In the genomic region with DNA sequence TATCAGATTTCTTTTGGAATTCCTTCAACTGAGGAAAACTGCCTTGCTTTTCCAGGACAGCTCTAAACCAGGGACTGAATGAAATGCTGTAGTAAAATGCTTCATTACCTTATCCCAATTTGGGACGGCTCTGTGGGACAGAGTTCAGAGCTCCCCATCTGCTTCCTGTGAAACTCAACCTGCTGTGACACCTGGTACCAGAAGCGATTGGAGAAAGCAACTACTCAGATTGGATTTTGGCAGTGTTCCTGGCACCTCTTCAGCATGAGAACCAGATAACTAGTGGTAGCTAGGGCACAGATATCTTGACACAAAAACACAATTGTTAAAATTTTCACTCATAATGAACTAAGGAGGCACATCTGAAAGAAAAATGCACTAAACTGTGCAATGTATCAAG, we compare ENCODE assay signal across 19 cellular contexts.
DNase-seq lines count a peak whose midpoint lies in the region; ATAC-seq and TF ChIP-seq lines count a peak whose summit lies in the region.
"Had no signal": no experiment of that assay in that cellular context is flagged by ENCODE, and none has a peak within 500 bp of the region (broad histone marks: within the 10 kb centered on the region; RNA-seq: fewer than 3 reads in every experiment).

No MANE protein-coding gene starts in this region.

- H3F3A ChIP-seq in GM23338 (replicated peaks; ENCODE audit: low read depth), result no peaks in the 10 kb centered on the region

- no peak overlapping the region for H2BK15ac ChIP-seq in mesendoderm (replicated peaks; ENCODE audit: low read depth)

- H2BK120ac ChIP-seq in mesendoderm (ENCODE audit: low read depth, low read length), result no peak overlapping the region

- H3K4me3 ChIP-seq in GM23338 (no peak overlapping the region), mesendoderm (ENCODE audit: low read length) (no peak overlapping the region)

- ATAC-seq in GM23338, result no peak

- H3K4me1 ChIP-seq in GM23338 (ENCODE audit: insufficient read depth) (no peaks in the 10 kb centered on the region), mesendoderm (ENCODE audit: control insufficient read depth, low read depth, low read length) (no peaks in the 10 kb centered on the region)
- H3K4me1 ChIP-seq: Caco-2 had no signal

- H2BK5ac ChIP-seq in mesendoderm (ENCODE audit: low read length), result no peak overlapping the region

- no peaks in the 10 kb centered on the region for H3K4me1 Mint-ChIP-seq in GM23338
- H3K4me1 Mint-ChIP-seq in glutamatergic neuron (ENCODE audit: low read depth, unreplicated experiment), result peaks cover 2% of the 10 kb centered on the region
- H3K4me1 Mint-ChIP-seq: IgD-negative memory B cell had no signal

- TF ChIP-seq CTCF in GM23338 (conservative IDR thresholded peaks at IDR 0.05; ENCODE audit: low read depth in 2 of 2) (no peak), glutamatergic neuron (IDR thresholded peaks at IDR 0.05; ENCODE audit: partially characterized antibody, unreplicated experiment) (no peak)

- no peaks in the 10 kb centered on the region for H3K27me3 ChIP-seq in GM23338 (ENCODE audit: insufficient read depth)
- H3K27me3 ChIP-seq in mesendoderm (ENCODE audit: insufficient read depth, low read length, poor library complexity), result no peaks in the 10 kb centered on the region

- no peak overlapping the region for H3K18ac ChIP-seq in mesendoderm (ENCODE audit: low read length)

- no peaks in the 10 kb centered on the region for H3K36me3 ChIP-seq in GM23338 (ENCODE audit: insufficient read depth)
- no peaks in the 10 kb centered on the region for H3K36me3 ChIP-seq in mesendoderm (ENCODE audit: control insufficient read depth, insufficient read depth, low read length)

- no peak overlapping the region for H3K4me2 ChIP-seq in GM23338
- H3K4me2 ChIP-seq in mesendoderm (ENCODE audit: low read length), result no peak overlapping the region

- H3K27ac ChIP-seq in GM23338 (ENCODE audit: low read depth) (no peak overlapping the region), mesendoderm (ENCODE audit: low read depth, low read length) (no peak overlapping the region)
- H3K27ac ChIP-seq: C4-2B, HL-60 had no signal

- no peak overlapping the region for H3K56ac ChIP-seq in mesendoderm (ENCODE audit: low read length)

- no peak overlapping the region for H3K4ac ChIP-seq in mesendoderm (ENCODE audit: low read depth, low read length)

- H2AFZ ChIP-seq in GM23338, result peak overlapping the region; percentile 84

- H3K9me2 ChIP-seq in GM23338 (ENCODE audit: insufficient read depth), result peaks cover 8% of the 10 kb centered on the region; the same call in 1 of the 2 replicates

- H2AK5ac ChIP-seq in mesendoderm (ENCODE audit: low read length), result no peak overlapping the region

- DNase-seq in GM23338 (ENCODE audit: low spot score), result no peak
- peak; percentile 90 for DNase-seq in NCI-H1694 (lab: John Stamatoyannopoulos, UW)
- DNase-seq in NCI-H446 treated with DMSO at 0.1 percent for 48 hours (lab: John Stamatoyannopoulos, UW), result peak; percentile 82
- DNase-seq in mesendoderm, result peak; percentile 9
- no peak for DNase-seq in glutamatergic neuron
- DNase-seq in activated T-cell treated with anti-CD3 and anti-CD28 coated beads, Interleukin-2, amount 50 U/mL, for 48 hours, result no peak
- no peak for DNase-seq in stimulated activated naive CD4-positive, alpha-beta T cell treated with Interleukin-2 at 50 U/mL for 16 hours (lab: John Stamatoyannopoulos, UW)
- DNase-seq: Caco-2, DND-41, HCEC 1CT, NCI-H1436 treated with DMSO at 0.1 percent for 48 hours, NCI-H2227 treated with DMSO at 0.1 percent for 48 hours, NCI-H526 treated with DMSO at 0.1 percent for 48 hours, OCI-M1, RPMI8226, SIG-M5 had no signal

- H3K9me3 Mint-ChIP-seq in GM23338 (no peaks in the 10 kb centered on the region), glutamatergic neuron (ENCODE audit: unreplicated experiment) (no peaks in the 10 kb centered on the region)

- H4K5ac ChIP-seq in mesendoderm (ENCODE audit: low read length), result no peak overlapping the region

- WGBS in mesendoderm (ENCODE audit: extremely low coverage, insufficient coverage, low lambda C conversion rate), result no CpG with 5 or more reads among the region's 2 CpGs

- peaks cover 3% of the 10 kb centered on the region for H3K27me3 Mint-ChIP-seq in GM23338 (ENCODE audit: insufficient read depth, low read depth, poor library complexity)
- no peaks in the 10 kb centered on the region for H3K27me3 Mint-ChIP-seq in glutamatergic neuron (ENCODE audit: unreplicated experiment)
- H3K27me3 Mint-ChIP-seq: IgD-negative memory B cell had no signal

- no peaks in the 10 kb centered on the region for H3K36me3 Mint-ChIP-seq in GM23338 (ENCODE audit: low read depth)
- H3K36me3 Mint-ChIP-seq in glutamatergic neuron (ENCODE audit: unreplicated experiment), result no peaks in the 10 kb centered on the region
- H3K36me3 Mint-ChIP-seq: IgD-negative memory B cell had no signal

- H4K20me1 ChIP-seq in GM23338 (replicated peaks; ENCODE audit: insufficient read depth), result no peaks in the 10 kb centered on the region

- H3K9ac ChIP-seq in mesendoderm (ENCODE audit: low read length), result no peak overlapping the region

- no peak overlapping the region for H3K23ac ChIP-seq in mesendoderm (ENCODE audit: low read length)

- no peaks in the 10 kb centered on the region for H3K79me2 ChIP-seq in GM23338 (replicated peaks; ENCODE audit: insufficient read depth)
- H3K79me2 ChIP-seq in mesendoderm (ENCODE audit: control insufficient read depth, insufficient read depth, low read length), result no peaks in the 10 kb centered on the region

- H3K27ac Mint-ChIP-seq in GM23338 (no peak overlapping the region; the same call in 1 of the 2 replicates), glutamatergic neuron (ENCODE audit: unreplicated experiment) (no peak overlapping the region)
- H3K27ac Mint-ChIP-seq: IgD-negative memory B cell had no signal

- no peak overlapping the region for H4K8ac ChIP-seq in mesendoderm (ENCODE audit: low read depth, low read length)

- H3K79me1 ChIP-seq in mesendoderm (ENCODE audit: low read length), result no peaks in the 10 kb centered on the region

- H3K4me3 Mint-ChIP-seq in GM23338 (no peak overlapping the region), glutamatergic neuron (ENCODE audit: unreplicated experiment) (no peak overlapping the region)

TF ChIP-seq in GM23338, 12 proteins besides CTCF, POLR2A, EP300 and RAD21:
- no peak for TF ChIP-seq STAT1 (IDR thresholded peaks at IDR 0.05; ENCODE audit: unreplicated experiment)
- TF ChIP-seq CREB1 (CRISPR knock-in tag; IDR thresholded peaks at IDR 0.05; ENCODE audit: low read depth), result no peak
- TF ChIP-seq, protein P1, sequence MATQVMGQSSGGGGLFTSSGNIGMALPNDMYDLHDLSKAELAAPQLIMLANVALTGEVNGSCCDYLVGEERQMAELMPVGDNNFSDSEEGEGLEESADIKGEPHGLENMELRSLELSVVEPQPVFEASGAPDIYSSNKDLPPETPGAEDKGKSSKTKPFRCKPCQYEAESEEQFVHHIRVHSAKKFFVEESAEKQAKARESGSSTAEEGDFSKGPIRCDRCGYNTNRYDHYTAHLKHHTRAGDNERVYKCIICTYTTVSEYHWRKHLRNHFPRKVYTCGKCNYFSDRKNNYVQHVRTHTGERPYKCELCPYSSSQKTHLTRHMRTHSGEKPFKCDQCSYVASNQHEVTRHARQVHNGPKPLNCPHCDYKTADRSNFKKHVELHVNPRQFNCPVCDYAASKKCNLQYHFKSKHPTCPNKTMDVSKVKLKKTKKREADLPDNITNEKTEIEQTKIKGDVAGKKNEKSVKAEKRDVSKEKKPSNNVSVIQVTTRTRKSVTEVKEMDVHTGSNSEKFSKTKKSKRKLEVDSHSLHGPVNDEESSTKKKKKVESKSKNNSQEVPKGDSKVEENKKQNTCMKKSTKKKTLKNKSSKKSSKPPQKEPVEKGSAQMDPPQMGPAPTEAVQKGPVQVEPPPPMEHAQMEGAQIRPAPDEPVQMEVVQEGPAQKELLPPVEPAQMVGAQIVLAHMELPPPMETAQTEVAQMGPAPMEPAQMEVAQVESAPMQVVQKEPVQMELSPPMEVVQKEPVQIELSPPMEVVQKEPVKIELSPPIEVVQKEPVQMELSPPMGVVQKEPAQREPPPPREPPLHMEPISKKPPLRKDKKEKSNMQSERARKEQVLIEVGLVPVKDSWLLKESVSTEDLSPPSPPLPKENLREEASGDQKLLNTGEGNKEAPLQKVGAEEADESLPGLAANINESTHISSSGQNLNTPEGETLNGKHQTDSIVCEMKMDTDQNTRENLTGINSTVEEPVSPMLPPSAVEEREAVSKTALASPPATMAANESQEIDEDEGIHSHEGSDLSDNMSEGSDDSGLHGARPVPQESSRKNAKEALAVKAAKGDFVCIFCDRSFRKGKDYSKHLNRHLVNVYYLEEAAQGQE (IDR thresholded peaks at IDR 0.05; ENCODE audit: unreplicated experiment), result no peak

Comparison
In these comparisons a context has a peak if more than half of its experiments do, and no peak if none do; other contexts are left out.
1. DNase-seq: peak in NCI-H1694 (single experiment), NCI-H446 treated with DMSO at 0.1 percent for 48 hours (single experiment) and mesendoderm (single experiment); none in GM23338 (single experiment), glutamatergic neuron (single experiment), activated T-cell treated with anti-CD3 and anti-CD28 coated beads, Interleukin-2, amount 50 U/mL, for 48 hours (0 of 2) and stimulated activated naive CD4-positive, alpha-beta T cell treated with Interleukin-2 at 50 U/mL for 16 hours (single experiment).